21 cellular contexts compared by ENCODE assay signal in genomic region chr15:36392666-36393266, GRCh38.
A peak's percentile ranks its signal among the peaks of the same experiment; 100 is the strongest.
DNase-seq lines count a peak whose midpoint lies in the region; ATAC-seq and TF ChIP-seq lines count a peak whose summit lies in the region.
"Had no signal": no experiment of that assay in that cellular context is flagged by ENCODE, and none has a peak within 500 bp of the region (broad histone marks: within the 10 kb centered on the region; RNA-seq: fewer than 3 reads in every experiment).

No MANE protein-coding gene starts in this region.

- H3K27ac Mint-ChIP-seq in Calu3 (ENCODE audit: unreplicated experiment), result peak overlapping the region; percentile 39
- H3K27ac Mint-ChIP-seq: B cell, CD14-positive monocyte, HFFc6 had no signal

- H3K9me3 Mint-ChIP-seq in Calu3 (ENCODE audit: low read depth, unreplicated experiment), result peaks cover 2% of the 10 kb centered on the region
- H3K9me3 Mint-ChIP-seq: HFFc6 had no signal

- H3F3A ChIP-seq in GM23248 (ENCODE audit: insufficient read depth), result no peaks in the 10 kb centered on the region

- H3K79me2 ChIP-seq in GM23248 (ENCODE audit: insufficient read depth), result no peaks in the 10 kb centered on the region

- no peak overlapping the region for H2AFZ ChIP-seq in GM23248

- H3K4me3 ChIP-seq in HEK293 (ENCODE audit: low read depth, low read length) (no peak overlapping the region), RWPE2 (ENCODE audit: severe bottlenecking) (no peak overlapping the region), GM23248 (no peak overlapping the region)
- H3K4me3 ChIP-seq: A549, SJSA1 had no signal

- H3K27ac ChIP-seq in HEK293 (ENCODE audit: extremely low read depth, low read depth, low read length) (no peak overlapping the region), RWPE2 (ENCODE audit: poor library complexity, severe bottlenecking) (peak overlapping the region; percentile 60), epithelial cell of prostate (peak overlapping the region; percentile 31), GM23248 (no peak overlapping the region)
- H3K27ac ChIP-seq: A549, SJSA1 had no signal

- POLR2A ChIA-PET in HEK293 (lab: Yijun Ruan, JAX), result no interaction called here

- DNase-seq in Calu3 (no peak), RWPE2 (ENCODE audit: low spot score) (no peak), epithelial cell of prostate (ENCODE audit: low read depth, low spot score) (no peak), NCI-H345 treated with DMSO at 0.1 percent for 48 hours (lab: John Stamatoyannopoulos, UW; ENCODE audit: unreplicated experiment) (no peak), GM23248 (no peak), NCI-H446 (lab: John Stamatoyannopoulos, UW) (no peak), NCI-H2029 (lab: John Stamatoyannopoulos, UW) (no peak)
- DNase-seq: EL, GF-D8, HFFc6, NCI-H1105, NCI-H146, NCI-H2029 treated with DMSO at 0.1 percent for 48 hours, NCI-H510A, NCI-H748 treated with DMSO at 0.1 percent for 48 hours had no signal

- TF ChIP-seq CTCF in Calu3 (IDR thresholded peaks at IDR 0.05; ENCODE audit: unreplicated experiment) (no peak), HEK293 (tag by site-specific recombination; IDR thresholded peaks at IDR 0.05) (no peak), RWPE2 (IDR thresholded peaks at IDR 0.05; ENCODE audit: poor library complexity, severe bottlenecking) (no peak)

- H3K36me3 Mint-ChIP-seq in Calu3 (ENCODE audit: insufficient read depth, unreplicated experiment), result no peaks in the 10 kb centered on the region
- H3K36me3 Mint-ChIP-seq: CD14-positive monocyte had no signal

- no peaks in the 10 kb centered on the region for H3K4me1 ChIP-seq in HEK293 (ENCODE audit: control insufficient read depth, insufficient read depth, low read length)
- H3K4me1 ChIP-seq in RWPE2 (ENCODE audit: insufficient read depth, poor library complexity, severe bottlenecking), result peaks cover 21% of the 10 kb centered on the region
- no peaks in the 10 kb centered on the region for H3K4me1 ChIP-seq in GM23248 (ENCODE audit: insufficient read depth)
- H3K4me1 ChIP-seq: A549, SJSA1 had no signal

- H3K9ac ChIP-seq in GM23248, result no peak overlapping the region

- in situ Hi-C loops in GM23248 (cut with MboI), result no loop called here

- intact Hi-C loops in Calu3 (cut with micrococcal nuclease; ENCODE audit: unreplicated experiment), result no loop called here

- CTCF ChIA-PET in Calu3 (lab: Charles Lee), result no interaction called here
- CTCF ChIA-PET in HEK293 (lab: Yijun Ruan, JAX), result no interaction called here

- no peaks in the 10 kb centered on the region for H4K20me1 ChIP-seq in GM23248 (ENCODE audit: insufficient read depth)

- no peak overlapping the region for H3K4me3 Mint-ChIP-seq in Calu3 (ENCODE audit: low read depth, unreplicated experiment)
- H3K4me3 Mint-ChIP-seq: B cell, CD14-positive monocyte, HFFc6 had no signal

- no peaks in the 10 kb centered on the region for H3K27me3 Mint-ChIP-seq in Calu3 (ENCODE audit: unreplicated experiment)
- H3K27me3 Mint-ChIP-seq: B cell had no signal

- H3K27me3 ChIP-seq in RWPE2 (ENCODE audit: insufficient read depth, poor library complexity, severe bottlenecking) (no peaks in the 10 kb centered on the region), GM23248 (replicated peaks; ENCODE audit: insufficient read depth) (no peaks in the 10 kb centered on the region)
- H3K27me3 ChIP-seq: SJSA1 had no signal

- H3K36me3 ChIP-seq in HEK293 (ENCODE audit: control insufficient read depth in 2 of 2, insufficient read depth in 1 of 2, low read length in 2 of 2), result no peaks in the 10 kb centered on the region
- H3K36me3 ChIP-seq in RWPE2 (ENCODE audit: low read depth), result no peaks in the 10 kb centered on the region
- no peaks in the 10 kb centered on the region for H3K36me3 ChIP-seq in GM23248 (ENCODE audit: low read depth)
- H3K36me3 ChIP-seq: SJSA1 had no signal

- no TSS peak for BruUV-seq in Calu3 (replicated peaks; lab: Mats Ljungman, UMichigan)

- no peak overlapping the region for H3K4me2 ChIP-seq in GM23248 (ENCODE audit: unreplicated experiment)
- H3K4me2 ChIP-seq: A549 had no signal

- H3K9me3 ChIP-seq in HEK293 (ENCODE audit: control insufficient read depth, insufficient read depth, low read depth, low read length) (no peaks in the 10 kb centered on the region), RWPE2 (ENCODE audit: severe bottlenecking) (no peaks in the 10 kb centered on the region), GM23248 (ENCODE audit: low read depth) (no peaks in the 10 kb centered on the region)
- H3K9me3 ChIP-seq: A549, SJSA1 had no signal

- ATAC-seq in RWPE2 (ENCODE audit: low read depth), result peak; percentile 97
- ATAC-seq: A549, Panc1 had no signal

- no peaks in the 10 kb centered on the region for H3K9me2 ChIP-seq in GM23248 (ENCODE audit: insufficient read depth)

- WGBS in GM23248 (ENCODE audit: low coverage in 1 of 2, low lambda C conversion rate in 2 of 2, missing lambda C conversion rate in 2 of 2), 2 experiments, result 79 to 86% methylated on average over 4 of the region's 4 CpGs

- no peaks in the 10 kb centered on the region for H3K4me1 Mint-ChIP-seq in Calu3 (ENCODE audit: low read depth, unreplicated experiment)
- H3K4me1 Mint-ChIP-seq: B cell, CD14-positive monocyte had no signal

TF ChIP-seq in HEK293, 187 proteins besides CTCF, POLR2A, EP300 and RAD21:
- no peak for TF ChIP-seq MYNN (tag by site-specific recombination; IDR thresholded peaks at IDR 0.05; ENCODE audit: borderline replicate concordance)
- peak; percentile 46; the same call in 1 of the 2 replicates for TF ChIP-seq PRDM6 (tag by site-specific recombination; IDR thresholded peaks at IDR 0.05)

Comparison
In these comparisons a context has a peak if more than half of its experiments do, and no peak if none do; other contexts are left out.
1. H3K27ac ChIP-seq: peak in RWPE2 (single experiment) and epithelial cell of prostate (single experiment); none in HEK293 (single experiment) and GM23248 (single experiment).